35 cellular contexts compared by ENCODE assay signal in the genomic region with DNA sequence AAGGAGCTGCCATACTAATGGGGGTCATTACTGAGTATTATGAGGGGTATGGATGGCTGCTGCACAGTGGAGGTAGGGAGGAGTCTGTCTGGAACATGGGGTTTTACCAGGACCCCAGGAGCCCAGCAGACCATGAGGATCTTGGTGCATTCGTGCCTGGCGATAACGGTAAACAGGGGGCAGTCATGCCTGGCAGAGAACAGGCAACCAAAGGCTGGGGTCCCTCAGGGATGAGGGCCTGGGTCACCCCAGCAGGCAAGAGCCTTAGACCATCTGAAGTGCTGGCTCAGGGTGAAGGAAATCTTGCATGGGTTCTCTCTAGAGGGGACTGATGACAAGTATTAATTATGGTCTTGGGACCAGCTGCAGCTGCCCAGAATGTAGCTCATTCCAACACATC. TPM values are rescaled to one million over a fixed set of nuclear protein-coding genes. Genes with fewer than 3 reads are reported as not detected.
"Had no signal": no experiment of that assay in that cellular context is flagged by ENCODE, and none has a peak within 500 bp of the region (broad histone marks: within the 10 kb centered on the region; RNA-seq: fewer than 3 reads in every experiment).

No MANE protein-coding gene starts in this region.

- H3K9me3 Mint-ChIP-seq: activated B cell treated with CpG ODN at 0.5 μM for 24 hours; activated CD8-positive, alpha-beta T cell treated with anti-CD3 and anti-CD28 coated beads for 36 hours; activated naive CD4-positive, alpha-beta T cell treated with anti-CD3 and anti-CD28 coated beads for 36 hours; T-helper 2 cell treated with Interferon-gamma antibody and Interleukin-4, amounts not matched to agents 5 μg/mL and 100 μg/mL, for 36 hours had no signal

- H3K36me3 ChIP-seq: ascending aorta, gastrocnemius medialis, pancreas, prostate gland, sigmoid colon, stomach, tibial artery had no signal

- H3K9me3 ChIP-seq: ascending aorta, gastrocnemius medialis, pancreas, prostate gland had no signal

- ATAC-seq: activated CD8-positive, alpha-beta T cell treated with anti-CD3 and anti-CD28 coated beads for 36 hours; gastrocnemius medialis; left ventricle myocardium superior; pancreas; stimulated activated naive B cell treated with anti-CD40 and anti-IgM and Interleukin-4, amounts not matched to agents 10 μg/mL and 1 μg/mL and 100 μg/mL, for 72 hours had no signal

- DNase-seq: activated B cell treated with CpG ODN at 0.5 μM for 24 hours; activated CD4-positive, alpha-beta T cell treated with anti-CD3 and anti-CD28 coated beads, Interleukin-2, amount 50 U/mL, for 1 hour; activated CD8-positive, alpha-beta T cell treated with anti-CD3 and anti-CD28 coated beads for 36 hours; activated effector memory CD4-positive, alpha-beta T cell treated with anti-CD3 and anti-CD28 coated beads, Interleukin-2, amount 50 U/mL, for 16 hours; activated naive CD4-positive, alpha-beta T cell treated with anti-CD3 and anti-CD28 coated beads for 36 hours; activated naive CD8-positive, alpha-beta T cell treated with anti-CD3 and anti-CD28 coated beads, Interleukin-2, amount 10 ng/mL, durations not matched to agents 7 days and 5 days; activated T-cell treated with anti-CD3 and anti-CD28 coated beads, Interleukin-2, amount 50 U/mL, for 1 hour; caudate nucleus; effector memory CD4-positive, alpha-beta T cell; erythroblast; gastrocnemius medialis; glutamatergic neuron; left ventricle myocardium superior; naive B cell; nucleus accumbens; pancreas; retina; sigmoid colon; small intestine; stimulated activated CD4-positive, alpha-beta T cell treated with anti-CD3 and anti-CD28 coated beads, Interleukin-1b, Interleukin-23, amount 100 ng/mL, for 48 hours; stimulated activated CD4-positive, alpha-beta T cell treated with anti-CD3 and anti-CD28 coated beads, Interleukin-4, amount 100 ng/mL, for 4 hours; stimulated activated CD8-positive, alpha-beta memory T cell treated with anti-CD3 and anti-CD28 coated beads, Interleukin-4, amount 100 ng/mL, for 48 hours; stimulated activated naive B cell treated with anti-CD40 and anti-IgM and Interleukin-4, amounts not matched to agents 10 μg/mL and 1 μg/mL and 100 μg/mL, for 72 hours; stomach; T-helper 1 cell; tibial artery had no signal

- H3K36me3 Mint-ChIP-seq: activated naive CD8-positive, alpha-beta T cell treated with anti-CD3 and anti-CD28 coated beads, Interleukin-2, amount 10 ng/mL, durations not matched to agents 7 days and 5 days; brain; mesothelial cell of epicardium; naive B cell had no signal

- H3K4me3 Mint-ChIP-seq: activated B cell treated with CpG ODN at 0.5 μM for 24 hours; activated CD8-positive, alpha-beta T cell treated with anti-CD3 and anti-CD28 coated beads for 36 hours; activated naive CD4-positive, alpha-beta T cell treated with anti-CD3 and anti-CD28 coated beads for 36 hours; activated naive CD8-positive, alpha-beta T cell treated with anti-CD3 and anti-CD28 coated beads, Interleukin-2, amount 10 ng/mL, durations not matched to agents 7 days and 5 days; activated T-helper 1 cell treated with anti-CD3 and anti-CD28 coated beads, Interleukin-12 subunit alpha, Interleukin-12 subunit beta, Interleukin-2, Interleukin-4 antibody, amounts not matched to agents 30 ng/mL and 10 ng/mL and 1 ng/mL, durations not matched to agents 14 hours and 24 hours and 36 hours; brain; mesothelial cell of epicardium; naive B cell; stimulated activated naive B cell treated with anti-CD40 and anti-IgM and Interleukin-4, amounts not matched to agents 10 μg/mL and 1 μg/mL and 100 μg/mL, for 72 hours; T-helper 2 cell treated with Interferon-gamma antibody and Interleukin-4, amounts not matched to agents 5 μg/mL and 100 μg/mL, for 36 hours had no signal

- H3K4me3 ChIP-seq: ascending aorta, gastrocnemius medialis, pancreas, prostate gland, sigmoid colon, stomach, tibial artery had no signal

- H3K27me3 ChIP-seq: ascending aorta, gastrocnemius medialis, pancreas, stomach had no signal

- H3K27ac ChIP-seq: ascending aorta, gastrocnemius medialis, pancreas, prostate gland, sigmoid colon, stomach, tibial artery had no signal

- H3K27ac Mint-ChIP-seq: activated B cell treated with CpG ODN at 0.5 μM for 24 hours; activated CD8-positive, alpha-beta T cell treated with anti-CD3 and anti-CD28 coated beads for 36 hours; activated naive CD4-positive, alpha-beta T cell treated with anti-CD3 and anti-CD28 coated beads for 36 hours; activated naive CD8-positive, alpha-beta T cell treated with anti-CD3 and anti-CD28 coated beads, Interleukin-2, amount 10 ng/mL, durations not matched to agents 7 days and 5 days; activated T-helper 1 cell treated with anti-CD3 and anti-CD28 coated beads, Interleukin-12 subunit alpha, Interleukin-12 subunit beta, Interleukin-2, Interleukin-4 antibody, amounts not matched to agents 30 ng/mL and 10 ng/mL and 1 ng/mL, durations not matched to agents 14 hours and 24 hours and 36 hours; brain; mesothelial cell of epicardium; naive B cell; stimulated activated naive B cell treated with anti-CD40 and anti-IgM and Interleukin-4, amounts not matched to agents 10 μg/mL and 1 μg/mL and 100 μg/mL, for 72 hours; T-helper 2 cell treated with Interferon-gamma antibody and Interleukin-4, amounts not matched to agents 5 μg/mL and 100 μg/mL, for 36 hours had no signal

- H3K4me1 ChIP-seq: ascending aorta, gastrocnemius medialis, pancreas, sigmoid colon, tibial artery had no signal

- H3K4me1 Mint-ChIP-seq: activated B cell treated with CpG ODN at 0.5 μM for 24 hours; stimulated activated naive B cell treated with anti-CD40 and anti-IgM and Interleukin-4, amounts not matched to agents 10 μg/mL and 1 μg/mL and 100 μg/mL, for 72 hours had no signal

RNA-seq across cellular contexts. Expression of a gene that starts 46.1 kb away (rescaled TPM):
- total RNA-seq: activated B cell treated with CpG ODN at 0.5 μM for 24 hours; activated CD8-positive, alpha-beta T cell treated with anti-CD3 and anti-CD28 coated beads for 36 hours; activated naive CD4-positive, alpha-beta T cell treated with anti-CD3 and anti-CD28 coated beads for 36 hours; activated naive CD8-positive, alpha-beta T cell treated with anti-CD3 and anti-CD28 coated beads, Interleukin-2, amount 10 ng/mL, durations not matched to agents 7 days and 5 days; activated T-helper 1 cell treated with anti-CD3 and anti-CD28 coated beads, Interleukin-12 subunit alpha, Interleukin-12 subunit beta, Interleukin-2, Interleukin-4 antibody, amounts not matched to agents 30 ng/mL and 10 ng/mL and 1 ng/mL, durations not matched to agents 14 hours and 24 hours and 36 hours; ascending aorta; dermis microvascular lymphatic vessel endothelial cell; left ventricle myocardium superior; lung microvascular endothelial cell; mesothelial cell of epicardium; pancreas; prostate gland; sigmoid colon; stomach had no signal
- polyA plus RNA-seq: neural cell, pancreas, sigmoid colon, small intestine, stomach had no signal
